In genomic region chr16:67521095-67521804, GRCh38 we compare ENCODE assay signal across 7 cellular contexts.
A peak's percentile ranks its signal among the peaks of the same experiment; 100 is the strongest.
DNase-seq lines count a peak whose midpoint lies in the region; ATAC-seq, FAIRE-seq and TF ChIP-seq lines count a peak whose summit lies in the region.

No MANE protein-coding gene starts in this region.

- ATAC-seq in HG03025 (IDR thresholded peaks at IDR 0.05; ENCODE audit: low FRiP score, unreplicated experiment), result peak; percentile 60

- peak; percentile 98 for TF ChIP-seq CTCF in retinal pigment epithelial cell (conservative IDR thresholded peaks at IDR 0.05; ENCODE audit: low read depth, low read length)

- DNase-seq in GM18507 (ENCODE audit: extremely low spot score, insufficient read length, low read depth) (peak; percentile 84), NCI-H2029 (lab: John Stamatoyannopoulos, UW) (peak; percentile 68), T-helper 9 cell (peak; percentile 99), astrocyte of the hippocampus (ENCODE audit: low read depth, low spot score) (peak; percentile 98), hypothalamus (lab: John Stamatoyannopoulos, UW) (peak; percentile 44 to 98 (median 84)), retinal pigment epithelial cell (ENCODE audit: low read depth) (peak; percentile 70)

- peak overlapping the region; percentile 58 for H3K4me3 ChIP-seq in retinal pigment epithelial cell (ENCODE audit: low read length)

- peak; percentile 98 for FAIRE-seq in GM18507 (lab: Jason Lieb, UNC)

Comparison
In these comparisons a context has a peak if more than half of its experiments do, and no peak if none do; other contexts are left out.
1. Peak in every context shown above with its lines: DNase-seq, ATAC-seq and H3K4me3 ChIP-seq.